ENCODE assay signal across 30 cellular contexts in the genomic region with DNA sequence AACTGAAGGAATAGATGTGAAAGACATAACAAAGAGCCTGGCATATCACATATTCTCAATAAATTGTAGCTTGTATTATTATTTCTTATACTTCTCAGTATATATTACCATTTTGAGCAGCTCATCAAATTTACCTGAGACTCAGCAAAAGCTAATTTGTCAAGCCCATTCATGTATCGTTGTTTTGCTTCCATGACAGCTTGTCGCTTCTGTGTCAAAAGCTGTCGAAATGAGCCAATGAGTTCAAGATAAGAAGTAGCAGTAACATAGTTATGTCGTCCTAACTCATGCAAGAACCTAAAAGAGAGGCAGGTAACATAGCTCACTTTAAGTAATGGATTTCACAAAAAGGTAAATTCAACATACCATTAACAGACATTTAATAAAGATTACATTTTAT.
"Had no signal": no experiment of that assay in that cellular context is flagged by ENCODE, and none has a peak within 500 bp of the region (broad histone marks: within the 10 kb centered on the region; RNA-seq: fewer than 3 reads in every experiment).

No MANE protein-coding gene starts in this region.

- H3K27ac ChIP-seq: adrenal gland, ascending aorta, body of pancreas, brain microvascular endothelial cell, breast epithelium, cardiac muscle cell had no signal

- H3K36me3 ChIP-seq: adrenal gland, ascending aorta, brain microvascular endothelial cell, breast epithelium, cardiac muscle cell had no signal

- H3K27me3 ChIP-seq: adrenal gland, ascending aorta, body of pancreas, brain microvascular endothelial cell, breast epithelium, cardiac muscle cell had no signal

- DNase-seq: activated effector memory CD4-positive, alpha-beta T cell treated with anti-CD3 and anti-CD28 coated beads, Interleukin-2, amount 50 U/mL, for 16 hours; activated effector memory CD4-positive, alpha-beta T cell treated with Interleukin-2 at 50 U/mL for 16 hours; activated gamma-delta T cell; activated gamma-delta T cell treated with Interleukin-2 at 50 U/mL for 16 hours; activated naive CD4-positive, alpha-beta T cell; activated naive CD4-positive, alpha-beta T cell treated with anti-CD3 and anti-CD28 coated beads for 36 hours; activated naive CD4-positive, alpha-beta T cell treated with anti-CD3 and anti-CD28 coated beads, Interleukin-2, amount 10 ng/mL, durations not matched to agents 7 days and 5 days; activated naive CD4-positive, alpha-beta T cell treated with anti-CD3 and anti-CD28 coated beads, Interleukin-2, amount 50 U/mL, for 16 hours; activated naive CD4-positive, alpha-beta T cell treated with Interleukin-2 at 50 U/mL for 16 hours; activated naive CD8-positive, alpha-beta T cell treated with anti-CD3 and anti-CD28 coated beads for 36 hours; activated naive CD8-positive, alpha-beta T cell treated with anti-CD3 and anti-CD28 coated beads, Interleukin-2, amount 10 ng/mL, durations not matched to agents 7 days and 5 days; activated naive CD8-positive, alpha-beta T cell treated with anti-CD3 and anti-CD28 coated beads, Interleukin-2, amount 50 U/mL, for 24 hours; activated T-cell treated with anti-CD3 and anti-CD28 coated beads, Interleukin-2, amount 50 U/mL, for 1 hour; activated T-cell treated with anti-CD3 and anti-CD28 coated beads, Interleukin-2, amount 50 U/mL, for 24 hours; activated T-cell treated with anti-CD3 and anti-CD28 coated beads, Interleukin-2, amount 50 U/mL, for 4 hours; activated T-cell treated with anti-CD3 and anti-CD28 coated beads, Interleukin-2, amount 50 U/mL, for 48 hours; activated T-cell treated with anti-CD3 and anti-CD28 coated beads, Interleukin-2, amount 50 U/mL, for 72 hours; adrenal gland; amniotic stem cell; amygdala; anterior cingulate cortex; aorta; body of pancreas; brain microvascular endothelial cell; caudate nucleus; central memory CD4-positive, alpha-beta T cell; cerebellar nuclear complex had no signal

- H3K9me3 ChIP-seq: adrenal gland, ascending aorta, body of pancreas, breast epithelium had no signal

- H3K4me3 ChIP-seq: adrenal gland, ascending aorta, body of pancreas, breast epithelium, cardiac muscle cell had no signal
